Comparison of ENCODE assay signal across 8 cellular contexts in genomic region chr3:16883726-16884083, GRCh38. TPM values are rescaled to one million over a fixed set of nuclear protein-coding genes. Genes with fewer than 3 reads are reported as not detected.
A peak's percentile ranks its signal among the peaks of the same experiment; 100 is the strongest.
DNase-seq lines count a peak whose midpoint lies in the region; ATAC-seq, FAIRE-seq and TF ChIP-seq lines count a peak whose summit lies in the region.

No MANE protein-coding gene starts in this region.

- POLR2A ChIA-PET in GM12878 (lab: Charles Lee), result interaction anchor here (0.6 to 2.8 kb wide), 8 partner anchors 13 to 150 kb away, joined by 4 to 14 read pairs (median 4); no protein-coding TSS in a partner anchor

- peaks cover 47% of the 10 kb centered on the region for H3K79me2 ChIP-seq in GM12878 (ENCODE audit: control insufficient read depth, insufficient read depth, low read length)

- H3K4me3 Mint-ChIP-seq in activated T-cell treated with anti-CD3 and anti-CD28 coated beads, Interleukin-2, amount 50 U/mL, for 72 hours, result peak overlapping the region; percentile 63 to 98
- H3K4me3 Mint-ChIP-seq in memory B cell, result peak overlapping the region; percentile 97

- no peaks in the 10 kb centered on the region for H3K9me3 ChIP-seq in GM12878 (replicated peaks; ENCODE audit: control insufficient read depth, insufficient read depth, low read length)
- no peaks in the 10 kb centered on the region for H3K9me3 ChIP-seq in tibial nerve
- no peaks in the 10 kb centered on the region for H3K9me3 ChIP-seq in SJCRH30 (replicated peaks)

- TF ChIP-seq POLR2A in GM12878 (IDR thresholded peaks at IDR 0.05; ENCODE audit: low read depth, low read length) (no peak), tibial nerve (IDR thresholded peaks at IDR 0.05) (no peak)

- no peak for FAIRE-seq in GM12878 (lab: Jason Lieb, UNC)

- peak overlapping the region; percentile 83 for H2AFZ ChIP-seq in GM12878 (ENCODE audit: control insufficient read depth, low read depth, low read length)

- RAD21 ChIA-PET in GM12878 (lab: Charles Lee; ENCODE audit: unreplicated experiment), result interaction anchor here (0.7 to 8.9 kb wide), 27 partner anchors 10 to 546 kb away, joined by 3 to 76 read pairs (median 4); no protein-coding TSS in a partner anchor

- H3K27ac ChIP-seq in GM12878 (ENCODE audit: control insufficient read depth, insufficient read depth) (peak overlapping the region; percentile 93), tibial nerve (peak overlapping the region; percentile 87 to 96 (median 96)), SJCRH30 (no peak overlapping the region)

- 56% methylated on average over 16 of the region's 16 CpGs for WGBS in GM12878 (ENCODE audit: insufficient coverage, insufficient replicate concordance, low lambda C conversion rate, missing lambda C conversion rate)
- 36 to 64% methylated on average over 7 to 16 of the region's 16 CpGs for WGBS in tibial nerve, 2 donors

- no peaks in the 10 kb centered on the region for H3K27me3 ChIP-seq in GM12878 (replicated peaks in 1 of 2; ENCODE audit: control insufficient read depth in 2 of 2, insufficient read depth in 2 of 2, low read length in 1 of 2)
- H3K27me3 ChIP-seq in tibial nerve, result no peaks in the 10 kb centered on the region
- H3K27me3 ChIP-seq in SJCRH30, result no peaks in the 10 kb centered on the region

- TF ChIP-seq RAD21 in GM12878 (IDR thresholded peaks at IDR 0.05; ENCODE audit: insufficient read depth, low read depth, low read length), result no peak

- H3K36me3 Mint-ChIP-seq in activated T-cell treated with anti-CD3 and anti-CD28 coated beads, Interleukin-2, amount 50 U/mL, for 72 hours (ENCODE audit: insufficient read depth in 2 of 2), result peaks cover 0 to 6% of the 10 kb centered on the region in 2 donors
- H3K36me3 Mint-ChIP-seq in memory B cell, result no peaks in the 10 kb centered on the region

- in situ Hi-C loops in GM12878 (cut with MboI), result no loop called here

- H3K4me3 ChIP-seq in GM12878 (peak overlapping the region; percentile 75), tibial nerve (peak overlapping the region; percentile 73 to 95 (median 90)), SJCRH30 (no peak overlapping the region)

- peak overlapping the region; percentile 20 for H3K27ac Mint-ChIP-seq in activated T-cell treated with anti-CD3 and anti-CD28 coated beads, Interleukin-2, amount 50 U/mL, for 72 hours
- peak overlapping the region; percentile 86 for H3K27ac Mint-ChIP-seq in memory B cell

- H4K20me1 ChIP-seq in GM12878 (ENCODE audit: control insufficient read depth, insufficient read depth), result no peaks in the 10 kb centered on the region

- CTCF ChIA-PET in GM12878 (lab: Yijun Ruan, JAX), result interaction anchor here (0.6 to 6.6 kb wide), 28 partner anchors 11 to 352 kb away, joined by 3 to 56 read pairs (median 5); no protein-coding TSS in a partner anchor

- H3K9me3 Mint-ChIP-seq in activated T-cell treated with anti-CD3 and anti-CD28 coated beads, Interleukin-2, amount 50 U/mL, for 72 hours, result no peaks in the 10 kb centered on the region
- H3K9me3 Mint-ChIP-seq in memory B cell, result no peaks in the 10 kb centered on the region

- H3K36me3 ChIP-seq in GM12878 (ENCODE audit: control insufficient read depth in 2 of 2, insufficient read depth in 2 of 2, low read length in 1 of 2), result no peaks in the 10 kb centered on the region
- no peaks in the 10 kb centered on the region for H3K36me3 ChIP-seq in tibial nerve
- no peaks in the 10 kb centered on the region for H3K36me3 ChIP-seq in SJCRH30

- no peaks in the 10 kb centered on the region for H3K4me1 ChIP-seq in GM12878 (ENCODE audit: control insufficient read depth, insufficient read depth, low read length)
- peaks cover 2 to 43% (median 11%) of the 10 kb centered on the region in 4 donors for H3K4me1 ChIP-seq in tibial nerve
- H3K4me1 ChIP-seq in SJCRH30, result no peaks in the 10 kb centered on the region

- intact Hi-C loops in GM12878 (cut with micrococcal nuclease; ENCODE audit: unreplicated experiment), result loop anchor here (1.0 to 10.0 kb wide), 4 partner anchors 55 to 350 kb away; no protein-coding TSS in a partner anchor

- no peak for ATAC-seq in activated T-cell treated with anti-CD3 and anti-CD28 coated beads, Interleukin-2, amount 50 U/mL, for 72 hours (replicated peaks in 1 of 2)
- ATAC-seq in GM12878 (no peak), memory B cell (ENCODE audit: low read depth) (no peak), HG02571 (IDR thresholded peaks at IDR 0.05; ENCODE audit: unreplicated experiment) (no peak)

- DNase-seq in activated T-cell treated with anti-CD3 and anti-CD28 coated beads, Interleukin-2, amount 50 U/mL, for 72 hours, result no peak
- DNase-seq in activated T-cell treated with anti-CD3 and anti-CD28 coated beads for 4 hours, result no peak
- DNase-seq in GM12878 (ENCODE audit: low read depth, low spot score), result no peak
- DNase-seq in memory B cell (ENCODE audit: low spot score in 2 of 2), result no peak
- peak in 1 of 2 donors; percentile 27 for DNase-seq in tibial nerve (ENCODE audit: low spot score in 2 of 2)
- no peak for DNase-seq in stimulated activated CD4-positive, alpha-beta T cell treated with anti-CD3 and anti-CD28 coated beads, Interleukin-15, amount 100 ng/mL, for 24 hours
- DNase-seq in SJCRH30, result no peak

- TF ChIP-seq EP300 in GM12878 (IDR thresholded peaks at IDR 0.05; ENCODE audit: borderline replicate concordance in 1 of 2, control insufficient read depth in 1 of 2, low read depth in 2 of 2, low read length in 2 of 2) (no peak), tibial nerve (IDR thresholded peaks at IDR 0.05) (no peak)

- peak overlapping the region; percentile 87 for H3K4me2 ChIP-seq in GM12878 (ENCODE audit: control insufficient read depth, insufficient read depth)

- TF ChIP-seq CTCF in GM12878 (IDR thresholded peaks at IDR 0.05 in 2 of 3, conservative IDR thresholded peaks at IDR 0.05 in 1 of 3; ENCODE audit: control insufficient read depth in 2 of 3, extremely low read depth in 1 of 3, insufficient read depth in 1 of 3, low read depth in 3 of 3, low read length in 3 of 3) (no peak), tibial nerve (IDR thresholded peaks at IDR 0.05) (no peak)

- peak overlapping the region; percentile 92; the same call in 1 of the 2 replicates for H3K9ac ChIP-seq in GM12878 (ENCODE audit: control insufficient read depth, insufficient read depth, low read length)

- SMC1A ChIA-PET in GM12878 (lab: Charles Lee; ENCODE audit: uncharacterized antibody, unreplicated experiment), result interaction anchor here (1.2 to 3.7 kb wide), 12 partner anchors 34 to 348 kb away, joined by 3 to 27 read pairs (median 6); no protein-coding TSS in a partner anchor

- H3K4me1 Mint-ChIP-seq in activated T-cell treated with anti-CD3 and anti-CD28 coated beads, Interleukin-2, amount 50 U/mL, for 72 hours (ENCODE audit: low read depth), result peaks cover 23% of the 10 kb centered on the region
- H3K4me1 Mint-ChIP-seq in memory B cell, result peaks cover 12% of the 10 kb centered on the region

- no peaks in the 10 kb centered on the region for H3K27me3 Mint-ChIP-seq in activated T-cell treated with anti-CD3 and anti-CD28 coated beads, Interleukin-2, amount 50 U/mL, for 72 hours (ENCODE audit: low read depth)
- no peaks in the 10 kb centered on the region for H3K27me3 Mint-ChIP-seq in memory B cell

- BruUV-seq in GM12878 (replicated peaks; lab: Mats Ljungman, UMichigan), result no TSS peak

TF ChIP-seq in GM12878, 131 proteins besides CTCF, POLR2A, EP300 and RAD21 (continues in another document):
- TF ChIP-seq RCOR1 (conservative IDR thresholded peaks at IDR 0.05; ENCODE audit: low read depth, low read length) (no peak), JUNB (IDR thresholded peaks at IDR 0.05) (no peak), REST (IDR thresholded peaks at IDR 0.05; ENCODE audit: low read depth, low read length) (no peak)

RNA-seq across cellular contexts. Expression of gene PLCL2, which starts 1.1 kb away (rescaled TPM):
- total RNA-seq in activated T-cell treated with anti-CD3 and anti-CD28 coated beads, Interleukin-2, amount 50 U/mL, for 72 hours, result 10 to 100 TPM; 22.9 to 24.7 TPM
- total RNA-seq in GM12878 (2013; cell fraction: nucleolus; rRNA removed), result 199 and 222 TPM in 2 replicates
- 31.8 and 33.4 TPM in 2 replicates for total RNA-seq in GM12878 (2014; rRNA removed)
- total RNA-seq in GM12878 (2014; rRNA removed; fragmentation: Illumina TruSeq; extraction: Trizol), result 37.3 and 37.5 TPM in 2 replicates
- total RNA-seq in GM12878 (2021), result 27.3 and 27.8 TPM in 2 replicates
- polyA plus RNA-seq in GM12878 (2011; ENCODE audit: low read depth), result 19.3 TPM
- polyA plus RNA-seq in GM12878 (2011; rRNA removed), result 14.2 and 19.0 TPM in 2 replicates
- 8.2 and 9.4 TPM in 2 replicates for polyA plus RNA-seq in GM12878 (2011; cell fraction: cytosol; rRNA removed)
- polyA plus RNA-seq in GM12878 (2011; cell fraction: nucleus; rRNA removed), result 9.0 and 10.7 TPM in 2 replicates
- polyA plus RNA-seq in GM12878 (2012), result 25.8 and 28.8 TPM in 2 replicates
- polyA plus RNA-seq in GM12878 (2014; fragmentation: Illumina TruSeq; extraction: Trizol), result 25.4 and 33.6 TPM in 2 replicates
- 1 to 10 TPM; 7.5 to 9.6 TPM for polyA plus RNA-seq in GM12878 (2014; fragmentation: Nextera tagmentation; extraction: Ambion mirVana)
- polyA plus RNA-seq in GM12878 (2014; rRNA removed), result 15.8 and 17.2 TPM in 2 replicates
- 10 to 100 TPM; 18.4 to 25.0 TPM for polyA plus RNA-seq in GM12878 (2016; fragmentation: Nextera tagmentation; extraction: Ambion mirVana)
- 30.2 and 35.1 TPM in 2 replicates for polyA minus RNA-seq in GM12878 (2011; rRNA and poly(A)+ RNA removed)
- polyA minus RNA-seq in GM12878 (2011; cell fraction: cytosol; rRNA and poly(A)+ RNA removed), result 10.1 and 10.3 TPM in 2 replicates
- 31.8 and 38.0 TPM in 2 replicates for polyA minus RNA-seq in GM12878 (2011; cell fraction: nucleus; rRNA and poly(A)+ RNA removed)
- total RNA-seq in tibial nerve, result 10 to 100 TPM; 17.7 to 39.3 (median 29.0) TPM
- total RNA-seq in SJCRH30 (2014; rRNA removed; shearing (Covaris generic)), result 1.4 and 1.6 TPM in 2 replicates
